Comparison of ENCODE assay signal across 1 cellular context in genomic region chr17:79579074-79579800, GRCh38.
TF ChIP-seq lines count a peak whose summit lies in the region.

No MANE protein-coding gene starts in this region.

TF ChIP-seq in H1, 55 proteins besides CTCF, POLR2A, EP300 and RAD21:
- TF ChIP-seq USF2 (IDR thresholded peaks at IDR 0.05; ENCODE audit: low read length) (no peak), KDM1A (IDR thresholded peaks at IDR 0.05; ENCODE audit: borderline replicate concordance, low read length) (no peak), SIX5 (IDR thresholded peaks at IDR 0.05; ENCODE audit: low read depth, low read length) (no peak), NRF1 (IDR thresholded peaks at IDR 0.05; ENCODE audit: low read depth, low read length) (no peak), NANOG (IDR thresholded peaks at IDR 0.05; ENCODE audit: insufficient read depth, low read depth, low read length, poor library complexity, severe bottlenecking) (no peak), BCL11A (IDR thresholded peaks at IDR 0.05; ENCODE audit: low read depth in 2 of 2, low read length in 2 of 2) (no peak), RBBP5 (IDR thresholded peaks at IDR 0.05; ENCODE audit: borderline replicate concordance, low read depth, low read length) (no peak), GABPA (IDR thresholded peaks at IDR 0.05; ENCODE audit: borderline replicate concordance, insufficient read depth, low read length) (no peak), E2F6 (IDR thresholded peaks at IDR 0.05) (no peak), SUZ12 (IDR thresholded peaks at IDR 0.05; ENCODE audit: low read length) (no peak), ATF3 (IDR thresholded peaks at IDR 0.05; ENCODE audit: insufficient read depth, low read depth, low read length) (no peak), PHF8 (conservative IDR thresholded peaks at IDR 0.05; ENCODE audit: low read depth, low read length) (no peak), CBX5 (IDR thresholded peaks at IDR 0.05; ENCODE audit: low read depth, low read length) (no peak), BRCA1 (IDR thresholded peaks at IDR 0.05; ENCODE audit: low read depth, low read length) (no peak), TAF1 (IDR thresholded peaks at IDR 0.05; ENCODE audit: low read depth, low read length) (no peak)
TF ChIP-seq in H1: peak in this region for 0.
